In the genomic region with DNA sequence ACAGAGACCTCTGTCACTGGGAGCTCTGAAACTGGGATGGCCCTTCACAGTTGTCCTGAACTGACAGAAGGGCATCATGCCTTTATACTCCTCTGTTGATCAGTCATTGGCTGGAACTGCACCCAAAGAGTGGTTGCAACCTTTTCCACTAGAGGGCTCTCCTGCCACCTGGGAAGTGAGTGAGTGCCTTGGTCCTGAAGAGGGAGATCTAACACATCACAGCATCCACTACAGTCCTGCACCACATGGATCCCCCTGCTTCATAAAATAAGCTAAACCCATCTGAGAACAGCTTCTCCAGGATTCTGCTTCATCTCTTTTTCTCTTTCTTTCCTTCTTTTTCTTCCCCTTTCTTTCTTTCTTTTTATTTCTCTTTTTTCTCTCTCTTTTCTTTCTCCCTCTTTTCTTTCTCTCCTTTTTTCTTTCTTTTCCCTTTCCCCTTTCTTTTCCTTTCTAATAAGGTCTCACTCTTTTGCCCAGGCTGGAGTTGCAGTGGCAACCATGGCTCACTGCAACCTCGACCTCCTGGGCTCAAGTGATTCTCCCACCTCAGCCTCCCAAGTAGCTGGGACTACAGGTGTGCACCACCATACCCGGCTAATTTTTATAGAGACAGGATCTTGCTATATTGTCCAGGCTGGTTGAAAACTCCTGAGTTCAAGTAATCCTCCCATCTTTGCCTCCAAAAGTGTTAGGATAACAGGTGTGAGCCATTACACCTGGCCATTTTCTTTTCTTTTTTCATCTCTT, we compare ENCODE assay signal across 1 cellular context.
TF ChIP-seq lines count a peak whose summit lies in the region.

No MANE protein-coding gene starts in this region.

TF ChIP-seq in K562, 482 proteins besides CTCF, POLR2A, EP300 and RAD21 (continued from another document and continues in another):
- TF ChIP-seq, protein P1, sequence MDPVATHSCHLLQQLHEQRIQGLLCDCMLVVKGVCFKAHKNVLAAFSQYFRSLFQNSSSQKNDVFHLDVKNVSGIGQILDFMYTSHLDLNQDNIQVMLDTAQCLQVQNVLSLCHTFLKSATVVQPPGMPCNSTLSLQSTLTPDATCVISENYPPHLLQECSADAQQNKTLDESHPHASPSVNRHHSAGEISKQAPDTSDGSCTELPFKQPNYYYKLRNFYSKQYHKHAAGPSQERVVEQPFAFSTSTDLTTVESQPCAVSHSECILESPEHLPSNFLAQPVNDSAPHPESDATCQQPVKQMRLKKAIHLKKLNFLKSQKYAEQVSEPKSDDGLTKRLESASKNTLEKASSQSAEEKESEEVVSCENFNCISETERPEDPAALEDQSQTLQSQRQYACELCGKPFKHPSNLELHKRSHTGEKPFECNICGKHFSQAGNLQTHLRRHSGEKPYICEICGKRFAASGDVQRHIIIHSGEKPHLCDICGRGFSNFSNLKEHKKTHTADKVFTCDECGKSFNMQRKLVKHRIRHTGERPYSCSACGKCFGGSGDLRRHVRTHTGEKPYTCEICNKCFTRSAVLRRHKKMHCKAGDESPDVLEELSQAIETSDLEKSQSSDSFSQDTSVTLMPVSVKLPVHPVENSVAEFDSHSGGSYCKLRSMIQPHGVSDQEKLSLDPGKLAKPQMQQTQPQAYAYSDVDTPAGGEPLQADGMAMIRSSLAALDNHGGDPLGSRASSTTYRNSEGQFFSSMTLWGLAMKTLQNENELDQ (CRISPR knock-in tag; IDR thresholded peaks at IDR 0.05; ENCODE audit: borderline replicate concordance) = no peak
- TF ChIP-seq ZNF316 (IDR thresholded peaks at IDR 0.05) (no peak), HNRNPLL (IDR thresholded peaks at IDR 0.05; ENCODE audit: low read depth, low read length, poor library complexity, severe bottlenecking) (no peak), BRD4 (IDR thresholded peaks at IDR 0.05) (no peak), SRSF9 (IDR thresholded peaks at IDR 0.05; ENCODE audit: borderline replicate concordance, low read depth, low read length) (no peak), ZNF24 (IDR thresholded peaks at IDR 0.05) (no peak), TAL1 (IDR thresholded peaks at IDR 0.05) (no peak), SRSF3 (IDR thresholded peaks at IDR 0.05; ENCODE audit: insufficient read depth, low read length) (no peak), ZBTB7A (IDR thresholded peaks at IDR 0.05; ENCODE audit: borderline replicate concordance, control insufficient read depth, low read depth, low read length) (no peak), NCOA1 (IDR thresholded peaks at IDR 0.05; ENCODE audit: low read depth) (no peak), PCBP2 (IDR thresholded peaks at IDR 0.05; ENCODE audit: low read depth, low read length, poor library complexity, severe bottlenecking) (no peak), ZNF431 (CRISPR knock-in tag; IDR thresholded peaks at IDR 0.05) (no peak), ZFP36 (IDR thresholded peaks at IDR 0.05; ENCODE audit: low read depth, low read length, partially characterized antibody) (peak; percentile 9), FOXK2 (conservative IDR thresholded peaks at IDR 0.05 in 1 of 2, IDR thresholded peaks at IDR 0.05 in 1 of 2; ENCODE audit: low read depth in 2 of 2) (peak in 1 of 2 experiments; percentile 24; a peak in 1 of 4 replicates), ZNF253 (CRISPR knock-in tag; conservative IDR thresholded peaks at IDR 0.05) (no peak), ADNP (tag; IDR thresholded peaks at IDR 0.05) (no peak)
- TF ChIP-seq, protein P2, sequence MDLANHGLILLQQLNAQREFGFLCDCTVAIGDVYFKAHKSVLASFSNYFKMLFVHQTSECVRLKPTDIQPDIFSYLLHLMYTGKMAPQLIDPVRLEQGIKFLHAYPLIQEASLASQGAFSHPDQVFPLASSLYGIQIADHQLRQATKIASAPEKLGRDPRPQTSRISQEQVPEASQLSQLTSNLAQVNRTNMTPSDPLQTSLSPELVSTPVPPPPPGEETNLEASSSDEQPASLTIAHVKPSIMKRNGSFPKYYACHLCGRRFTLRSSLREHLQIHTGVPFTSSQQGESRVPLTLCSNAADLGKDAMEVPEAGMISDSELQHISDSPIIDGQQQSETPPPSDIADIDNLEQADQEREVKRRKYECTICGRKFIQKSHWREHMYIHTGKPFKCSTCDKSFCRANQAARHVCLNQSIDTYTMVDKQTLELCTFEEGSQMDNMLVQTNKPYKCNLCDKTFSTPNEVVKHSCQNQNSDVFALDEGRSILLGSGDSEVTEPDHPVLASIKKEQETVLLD (IDR thresholded peaks at IDR 0.05) = no peak
- TF ChIP-seq, protein P3, sequence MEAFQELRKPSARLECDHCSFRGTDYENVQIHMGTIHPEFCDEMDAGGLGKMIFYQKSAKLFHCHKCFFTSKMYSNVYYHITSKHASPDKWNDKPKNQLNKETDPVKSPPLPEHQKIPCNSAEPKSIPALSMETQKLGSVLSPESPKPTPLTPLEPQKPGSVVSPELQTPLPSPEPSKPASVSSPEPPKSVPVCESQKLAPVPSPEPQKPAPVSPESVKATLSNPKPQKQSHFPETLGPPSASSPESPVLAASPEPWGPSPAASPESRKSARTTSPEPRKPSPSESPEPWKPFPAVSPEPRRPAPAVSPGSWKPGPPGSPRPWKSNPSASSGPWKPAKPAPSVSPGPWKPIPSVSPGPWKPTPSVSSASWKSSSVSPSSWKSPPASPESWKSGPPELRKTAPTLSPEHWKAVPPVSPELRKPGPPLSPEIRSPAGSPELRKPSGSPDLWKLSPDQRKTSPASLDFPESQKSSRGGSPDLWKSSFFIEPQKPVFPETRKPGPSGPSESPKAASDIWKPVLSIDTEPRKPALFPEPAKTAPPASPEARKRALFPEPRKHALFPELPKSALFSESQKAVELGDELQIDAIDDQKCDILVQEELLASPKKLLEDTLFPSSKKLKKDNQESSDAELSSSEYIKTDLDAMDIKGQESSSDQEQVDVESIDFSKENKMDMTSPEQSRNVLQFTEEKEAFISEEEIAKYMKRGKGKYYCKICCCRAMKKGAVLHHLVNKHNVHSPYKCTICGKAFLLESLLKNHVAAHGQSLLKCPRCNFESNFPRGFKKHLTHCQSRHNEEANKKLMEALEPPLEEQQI (IDR thresholded peaks at IDR 0.05) = no peak
- TF ChIP-seq, protein P4, sequence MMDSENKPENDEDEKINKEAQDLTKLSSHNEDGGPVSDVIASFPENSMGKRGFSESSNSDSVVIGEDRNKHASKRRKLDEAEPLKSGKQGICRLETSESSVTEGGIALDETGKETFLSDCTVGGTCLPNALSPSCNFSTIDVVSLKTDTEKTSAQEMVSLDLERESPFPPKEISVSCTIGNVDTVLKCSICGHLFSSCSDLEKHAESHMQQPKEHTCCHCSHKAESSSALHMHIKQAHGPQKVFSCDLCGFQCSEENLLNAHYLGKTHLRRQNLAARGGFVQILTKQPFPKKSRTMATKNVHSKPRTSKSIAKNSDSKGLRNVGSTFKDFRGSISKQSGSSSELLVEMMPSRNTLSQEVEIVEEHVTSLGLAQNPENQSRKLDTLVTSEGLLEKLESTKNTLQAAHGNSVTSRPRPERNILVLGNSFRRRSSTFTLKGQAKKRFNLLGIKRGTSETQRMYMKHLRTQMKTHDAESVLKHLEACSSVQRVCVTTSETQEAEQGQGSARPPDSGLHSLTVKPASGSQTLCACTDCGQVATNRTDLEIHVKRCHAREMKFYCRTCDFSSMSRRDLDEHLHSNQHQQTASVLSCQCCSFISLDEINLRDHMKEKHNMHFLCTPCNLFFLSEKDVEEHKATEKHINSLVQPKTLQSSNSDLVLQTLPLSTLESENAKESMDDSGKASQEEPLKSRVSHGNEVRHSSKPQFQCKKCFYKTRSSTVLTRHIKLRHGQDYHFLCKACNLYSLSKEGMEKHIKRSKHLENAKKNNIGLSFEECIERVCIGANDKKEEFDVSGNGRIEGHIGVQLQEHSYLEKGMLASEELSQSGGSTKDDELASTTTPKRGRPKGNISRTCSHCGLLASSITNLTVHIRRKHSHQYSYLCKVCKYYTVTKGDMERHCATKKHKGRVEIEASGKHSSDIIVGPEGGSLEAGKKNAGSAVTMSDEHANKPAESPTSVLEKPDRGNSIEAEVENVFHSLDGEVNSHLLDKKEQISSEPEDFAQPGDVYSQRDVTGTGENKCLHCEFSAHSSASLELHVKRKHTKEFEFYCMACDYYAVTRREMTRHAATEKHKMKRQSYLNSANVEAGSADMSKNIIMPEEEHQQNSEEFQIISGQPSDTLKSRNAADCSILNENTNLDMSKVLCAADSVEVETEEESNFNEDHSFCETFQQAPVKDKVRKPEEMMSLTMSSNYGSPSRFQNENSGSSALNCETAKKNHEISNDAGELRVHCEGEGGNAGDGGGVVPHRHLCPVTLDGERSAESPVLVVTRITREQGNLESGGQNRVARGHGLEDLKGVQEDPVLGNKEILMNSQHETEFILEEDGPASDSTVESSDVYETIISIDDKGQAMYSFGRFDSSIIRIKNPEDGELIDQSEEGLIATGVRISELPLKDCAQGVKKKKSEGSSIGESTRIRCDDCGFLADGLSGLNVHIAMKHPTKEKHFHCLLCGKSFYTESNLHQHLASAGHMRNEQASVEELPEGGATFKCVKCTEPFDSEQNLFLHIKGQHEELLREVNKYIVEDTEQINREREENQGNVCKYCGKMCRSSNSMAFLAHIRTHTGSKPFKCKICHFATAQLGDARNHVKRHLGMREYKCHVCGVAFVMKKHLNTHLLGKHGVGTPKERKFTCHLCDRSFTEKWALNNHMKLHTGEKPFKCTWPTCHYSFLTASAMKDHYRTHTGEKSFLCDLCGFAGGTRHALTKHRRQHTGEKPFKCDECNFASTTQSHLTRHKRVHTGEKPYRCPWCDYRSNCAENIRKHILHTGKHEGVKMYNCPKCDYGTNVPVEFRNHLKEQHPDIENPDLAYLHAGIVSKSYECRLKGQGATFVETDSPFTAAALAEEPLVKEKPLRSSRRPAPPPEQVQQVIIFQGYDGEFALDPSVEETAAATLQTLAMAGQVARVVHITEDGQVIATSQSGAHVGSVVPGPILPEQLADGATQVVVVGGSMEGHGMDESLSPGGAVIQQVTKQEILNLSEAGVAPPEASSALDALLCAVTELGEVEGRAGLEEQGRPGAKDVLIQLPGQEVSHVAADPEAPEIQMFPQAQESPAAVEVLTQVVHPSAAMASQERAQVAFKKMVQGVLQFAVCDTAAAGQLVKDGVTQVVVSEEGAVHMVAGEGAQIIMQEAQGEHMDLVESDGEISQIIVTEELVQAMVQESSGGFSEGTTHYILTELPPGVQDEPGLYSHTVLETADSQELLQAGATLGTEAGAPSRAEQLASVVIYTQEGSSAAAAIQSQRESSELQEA (IDR thresholded peaks at IDR 0.05; ENCODE audit: low read depth) = no peak; the same call in 1 of the 2 replicates
- TF ChIP-seq, protein P5, sequence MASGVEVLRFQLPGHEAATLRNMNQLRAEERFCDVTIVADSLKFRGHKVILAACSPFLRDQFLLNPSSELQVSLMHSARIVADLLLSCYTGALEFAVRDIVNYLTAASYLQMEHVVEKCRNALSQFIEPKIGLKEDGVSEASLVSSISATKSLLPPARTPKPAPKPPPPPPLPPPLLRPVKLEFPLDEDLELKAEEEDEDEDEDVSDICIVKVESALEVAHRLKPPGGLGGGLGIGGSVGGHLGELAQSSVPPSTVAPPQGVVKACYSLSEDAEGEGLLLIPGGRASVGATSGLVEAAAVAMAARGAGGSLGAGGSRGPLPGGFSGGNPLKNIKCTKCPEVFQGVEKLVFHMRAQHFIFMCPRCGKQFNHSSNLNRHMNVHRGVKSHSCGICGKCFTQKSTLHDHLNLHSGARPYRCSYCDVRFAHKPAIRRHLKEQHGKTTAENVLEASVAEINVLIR (CRISPR knock-in tag; IDR thresholded peaks at IDR 0.05) = no peak
- TF ChIP-seq, protein P6, sequence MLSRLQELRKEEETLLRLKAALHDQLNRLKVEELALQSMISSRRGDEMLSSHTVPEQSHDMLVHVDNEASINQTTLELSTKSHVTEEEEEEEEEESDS (CRISPR knock-in tag; IDR thresholded peaks at IDR 0.05) = no peak
- TF ChIP-seq, protein P7, sequence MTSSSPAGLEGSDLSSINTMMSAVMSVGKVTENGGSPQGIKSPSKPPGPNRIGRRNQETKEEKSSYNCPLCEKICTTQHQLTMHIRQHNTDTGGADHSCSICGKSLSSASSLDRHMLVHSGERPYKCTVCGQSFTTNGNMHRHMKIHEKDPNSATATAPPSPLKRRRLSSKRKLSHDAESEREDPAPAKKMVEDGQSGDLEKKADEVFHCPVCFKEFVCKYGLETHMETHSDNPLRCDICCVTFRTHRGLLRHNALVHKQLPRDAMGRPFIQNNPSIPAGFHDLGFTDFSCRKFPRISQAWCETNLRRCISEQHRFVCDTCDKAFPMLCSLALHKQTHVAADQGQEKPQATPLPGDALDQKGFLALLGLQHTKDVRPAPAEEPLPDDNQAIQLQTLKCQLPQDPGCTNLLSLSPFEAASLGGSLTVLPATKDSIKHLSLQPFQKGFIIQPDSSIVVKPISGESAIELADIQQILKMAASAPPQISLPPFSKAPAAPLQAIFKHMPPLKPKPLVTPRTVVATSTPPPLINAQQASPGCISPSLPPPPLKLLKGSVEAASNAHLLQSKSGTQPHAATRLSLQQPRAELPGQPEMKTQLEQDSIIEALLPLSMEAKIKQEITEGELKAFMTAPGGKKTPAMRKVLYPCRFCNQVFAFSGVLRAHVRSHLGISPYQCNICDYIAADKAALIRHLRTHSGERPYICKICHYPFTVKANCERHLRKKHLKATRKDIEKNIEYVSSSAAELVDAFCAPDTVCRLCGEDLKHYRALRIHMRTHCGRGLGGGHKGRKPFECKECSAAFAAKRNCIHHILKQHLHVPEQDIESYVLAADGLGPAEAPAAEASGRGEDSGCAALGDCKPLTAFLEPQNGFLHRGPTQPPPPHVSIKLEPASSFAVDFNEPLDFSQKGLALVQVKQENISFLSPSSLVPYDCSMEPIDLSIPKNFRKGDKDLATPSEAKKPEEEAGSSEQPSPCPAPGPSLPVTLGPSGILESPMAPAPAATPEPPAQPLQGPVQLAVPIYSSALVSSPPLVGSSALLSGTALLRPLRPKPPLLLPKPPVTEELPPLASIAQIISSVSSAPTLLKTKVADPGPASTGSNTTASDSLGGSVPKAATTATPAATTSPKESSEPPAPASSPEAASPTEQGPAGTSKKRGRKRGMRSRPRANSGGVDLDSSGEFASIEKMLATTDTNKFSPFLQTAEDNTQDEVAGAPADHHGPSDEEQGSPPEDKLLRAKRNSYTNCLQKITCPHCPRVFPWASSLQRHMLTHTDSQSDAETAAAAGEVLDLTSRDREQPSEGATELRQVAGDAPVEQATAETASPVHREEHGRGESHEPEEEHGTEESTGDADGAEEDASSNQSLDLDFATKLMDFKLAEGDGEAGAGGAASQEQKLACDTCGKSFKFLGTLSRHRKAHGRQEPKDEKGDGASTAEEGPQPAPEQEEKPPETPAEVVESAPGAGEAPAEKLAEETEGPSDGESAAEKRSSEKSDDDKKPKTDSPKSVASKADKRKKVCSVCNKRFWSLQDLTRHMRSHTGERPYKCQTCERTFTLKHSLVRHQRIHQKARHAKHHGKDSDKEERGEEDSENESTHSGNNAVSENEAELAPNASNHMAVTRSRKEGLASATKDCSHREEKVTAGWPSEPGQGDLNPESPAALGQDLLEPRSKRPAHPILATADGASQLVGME (CRISPR knock-in tag; IDR thresholded peaks at IDR 0.05) = peak; percentile 95
- TF ChIP-seq, protein P8, sequence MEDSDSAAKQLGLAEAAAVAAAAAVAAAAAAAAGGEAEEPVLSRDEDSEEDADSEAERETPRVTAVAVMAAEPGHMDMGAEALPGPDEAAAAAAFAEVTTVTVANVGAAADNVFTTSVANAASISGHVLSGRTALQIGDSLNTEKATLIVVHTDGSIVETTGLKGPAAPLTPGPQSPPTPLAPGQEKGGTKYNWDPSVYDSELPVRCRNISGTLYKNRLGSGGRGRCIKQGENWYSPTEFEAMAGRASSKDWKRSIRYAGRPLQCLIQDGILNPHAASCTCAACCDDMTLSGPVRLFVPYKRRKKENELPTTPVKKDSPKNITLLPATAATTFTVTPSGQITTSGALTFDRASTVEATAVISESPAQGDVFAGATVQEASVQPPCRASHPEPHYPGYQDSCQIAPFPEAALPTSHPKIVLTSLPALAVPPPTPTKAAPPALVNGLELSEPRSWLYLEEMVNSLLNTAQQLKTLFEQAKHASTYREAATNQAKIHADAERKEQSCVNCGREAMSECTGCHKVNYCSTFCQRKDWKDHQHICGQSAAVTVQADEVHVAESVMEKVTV (CRISPR knock-in tag; IDR thresholded peaks at IDR 0.05) = peak; percentile 70
